8 cellular contexts compared by ENCODE assay signal in the genomic region with DNA sequence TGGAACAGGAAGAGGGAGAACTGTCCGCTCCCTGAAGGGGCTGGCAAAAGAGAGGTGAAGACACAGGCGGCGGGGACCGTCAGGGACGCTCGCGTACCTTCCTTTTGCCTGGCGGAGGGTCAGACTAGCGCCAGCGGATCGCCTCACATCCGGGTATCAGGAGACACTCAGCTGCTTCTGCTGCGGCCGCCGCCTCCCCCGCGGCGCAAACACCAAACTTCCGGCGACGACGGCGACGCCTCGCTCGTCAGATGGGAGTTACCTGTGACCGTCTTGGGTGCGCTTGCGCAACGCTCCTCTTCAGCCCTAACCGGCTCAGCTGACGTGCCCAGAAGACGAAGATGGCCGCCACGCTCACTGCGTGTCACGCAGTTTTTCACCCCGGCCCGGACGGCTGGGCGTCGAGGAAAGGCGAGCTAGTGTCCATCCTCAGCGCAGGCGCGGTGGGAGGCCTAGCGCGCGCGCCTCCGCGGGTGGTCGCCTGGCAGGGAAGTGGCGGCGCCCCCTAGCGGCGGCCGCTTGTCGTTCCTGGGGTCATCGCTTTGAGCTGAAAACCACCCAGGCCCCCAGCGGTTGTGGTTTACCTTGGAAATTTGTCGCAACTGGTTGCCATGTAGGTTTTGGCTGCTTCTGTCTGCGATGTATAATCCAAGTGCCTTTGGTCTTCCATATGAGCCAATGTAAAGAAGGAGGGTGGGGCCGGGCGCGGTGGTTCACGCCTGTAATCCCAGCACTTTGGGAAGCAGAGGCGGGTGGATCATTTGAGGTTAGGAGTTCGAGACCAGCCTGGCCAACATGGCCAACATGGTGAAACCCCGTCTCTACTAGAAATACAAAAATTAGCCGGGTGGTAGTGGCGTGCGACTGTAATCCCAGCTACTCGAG. TPM values are rescaled to one million over a fixed set of nuclear protein-coding genes. Genes with fewer than 3 reads are reported as not detected.
DNase-seq lines count a peak whose midpoint lies in the region; ATAC-seq, FAIRE-seq and TF ChIP-seq lines count a peak whose summit lies in the region.

A gene with protein sequence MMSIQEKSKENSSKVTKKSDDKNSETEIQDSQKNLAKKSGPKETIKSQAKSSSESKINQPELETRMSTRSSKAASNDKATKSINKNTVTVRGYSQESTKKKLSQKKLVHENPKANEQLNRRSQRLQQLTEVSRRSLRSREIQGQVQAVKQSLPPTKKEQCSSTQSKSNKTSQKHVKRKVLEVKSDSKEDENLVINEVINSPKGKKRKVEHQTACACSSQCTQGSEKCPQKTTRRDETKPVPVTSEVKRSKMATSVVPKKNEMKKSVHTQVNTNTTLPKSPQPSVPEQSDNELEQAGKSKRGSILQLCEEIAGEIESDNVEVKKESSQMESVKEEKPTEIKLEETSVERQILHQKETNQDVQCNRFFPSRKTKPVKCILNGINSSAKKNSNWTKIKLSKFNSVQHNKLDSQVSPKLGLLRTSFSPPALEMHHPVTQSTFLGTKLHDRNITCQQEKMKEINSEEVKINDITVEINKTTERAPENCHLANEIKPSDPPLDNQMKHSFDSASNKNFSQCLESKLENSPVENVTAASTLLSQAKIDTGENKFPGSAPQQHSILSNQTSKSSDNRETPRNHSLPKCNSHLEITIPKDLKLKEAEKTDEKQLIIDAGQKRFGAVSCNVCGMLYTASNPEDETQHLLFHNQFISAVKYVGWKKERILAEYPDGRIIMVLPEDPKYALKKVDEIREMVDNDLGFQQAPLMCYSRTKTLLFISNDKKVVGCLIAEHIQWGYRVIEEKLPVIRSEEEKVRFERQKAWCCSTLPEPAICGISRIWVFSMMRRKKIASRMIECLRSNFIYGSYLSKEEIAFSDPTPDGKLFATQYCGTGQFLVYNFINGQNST (minus strand): TSS at position 179 of the 885 bp plus-strand sequence. CDS start 25,861 bp downstream, outside the sequence.

- DNase-seq in Ammon's horn (ENCODE audit: low spot score) (peak; percentile 95), NCI-H446 (lab: John Stamatoyannopoulos, UW) (peak; percentile 91 to 95), cerebellar cortex (ENCODE audit: low spot score) (peak; percentile 96), keratinocyte (ENCODE audit: low read depth, low spot score) (peak; percentile 92)
- DNase-seq in stimulated activated CD4-positive, alpha-beta T cell treated with anti-CD3 and anti-CD28 coated beads, Interleukin-15, amount 100 ng/mL, for 1 hour (ENCODE audit: low read depth in 1 of 2, low spot score in 1 of 2) = peak; percentile 83 to 88

- H3K27ac ChIP-seq in keratinocyte (ENCODE audit: control insufficient read depth, insufficient read depth, low read length) = peak within 1 kb of the TSS; percentile 94

- peak within 1 kb of the TSS; percentile 64 to 95 (median 92) for H3K4me3 ChIP-seq in keratinocyte (ENCODE audit: control insufficient read depth in 2 of 3, extremely low read depth in 1 of 3, insufficient read depth in 2 of 3, low read depth in 1 of 3, low read length in 3 of 3)

- dilution Hi-C loops in keratinocyte (cut with MboI; ENCODE audit: extremely low pct_ligation_motif_present, low sequenced_read_pairs) = no loop called here

- H4K20me1 ChIP-seq in keratinocyte (ENCODE audit: control insufficient read depth, extremely low read depth, insufficient read depth, low read length) = no peaks in the 10 kb centered on the region

- H2AFZ ChIP-seq in keratinocyte (ENCODE audit: control insufficient read depth, low read length) = peak within 1 kb of the TSS; percentile 99

- peaks cover 41% of the 10 kb centered on the region for H3K79me2 ChIP-seq in keratinocyte (ENCODE audit: control insufficient read depth, insufficient read depth, low read length)

- no peaks in the 10 kb centered on the region for H3K36me3 ChIP-seq in keratinocyte (ENCODE audit: control insufficient read depth in 2 of 2, extremely low read depth in 1 of 2, insufficient read depth in 2 of 2, low read length in 2 of 2)

- peak within 1 kb of the TSS; percentile 87 for H3K4me2 ChIP-seq in keratinocyte (ENCODE audit: control insufficient read depth, extremely low read depth, insufficient read depth, low read depth, low read length)

- FAIRE-seq in keratinocyte (lab: Jason Lieb, UNC) = peak; percentile 74

- no peaks in the 10 kb centered on the region for H3K27me3 ChIP-seq in keratinocyte (ENCODE audit: control insufficient read depth, extremely low read depth, insufficient read depth, low read length)

- H3K9me1 ChIP-seq in keratinocyte (ENCODE audit: control insufficient read depth, extremely low read depth, insufficient read depth, low read length) = no peaks in the 10 kb centered on the region

- TF ChIP-seq CTCF in keratinocyte (optimal IDR thresholded peaks at IDR 0.05 in 1 of 3, IDR thresholded peaks at IDR 0.05 in 1 of 3, conservative IDR thresholded peaks at IDR 0.05 in 1 of 3; ENCODE audit: extremely low read depth in 1 of 3, insufficient read depth in 2 of 3, low read length in 3 of 3) = peak; percentile 81 to 95 (median 89)

- ATAC-seq in GM19035 (IDR thresholded peaks at IDR 0.05; ENCODE audit: unreplicated experiment) (peak; percentile 89), HG03354 (IDR thresholded peaks at IDR 0.05; ENCODE audit: poor library complexity, severe bottlenecking, unreplicated experiment) (peak; percentile 87)
- ATAC-seq in activated CD4-positive, CD25-positive, alpha-beta regulatory T cell treated with anti-CD3 and anti-CD28 coated beads, Interleukin-2, amount 50 U/mL, for 24 hours = peak; percentile 91 to 92

- H3K9ac ChIP-seq in keratinocyte (ENCODE audit: control insufficient read depth, extremely low read depth, insufficient read depth, low read length) = peak within 1 kb of the TSS; percentile 99

- peaks cover 5% of the 10 kb centered on the region for H3K4me1 ChIP-seq in keratinocyte (ENCODE audit: control insufficient read depth, extremely low read depth, insufficient read depth, low read length)

- H3K9me3 ChIP-seq in keratinocyte (ENCODE audit: control insufficient read depth, low read depth, low read length) = no peaks in the 10 kb centered on the region

RNA-seq across cellular contexts. Expression of the gene that starts here (rescaled TPM):
- polyA plus RNA-seq in keratinocyte = 5.7 to 12.1 TPM (median 7.4 TPM) in 3 replicates
- 17.0 TPM for polyA plus RNA-seq in keratinocyte (2011; ENCODE audit: low read depth)
- 6.1 and 11.5 TPM in 2 replicates for polyA plus RNA-seq in keratinocyte (2011; cell fraction: cytosol; rRNA removed)
- polyA plus RNA-seq in keratinocyte (2011; cell fraction: nucleus; rRNA removed) = 9.1 and 11.7 TPM in 2 replicates
- polyA plus RNA-seq in keratinocyte (2012; ENCODE audit: low replicate concordance) = 7.1 and 11.7 TPM in 2 replicates
- polyA minus RNA-seq in keratinocyte = 0.49 to 11.1 TPM (median 4.6 TPM) in 3 replicates
- 6.1 TPM for polyA minus RNA-seq in keratinocyte (2011; cell fraction: cytosol; rRNA and poly(A)+ RNA removed)
- 8.1 and 14.0 TPM in 2 replicates for polyA minus RNA-seq in keratinocyte (2011; cell fraction: nucleus; rRNA and poly(A)+ RNA removed)

Comparison
In these comparisons a context has a peak if more than half of its experiments do, and no peak if none do; other contexts are left out.
1. Peak in every context shown above with its lines: DNase-seq, ATAC-seq, H3K4me3 ChIP-seq and H3K27ac ChIP-seq.